ENCODE assay signal across 22 cellular contexts in genomic region chr18:74791501-74792188, GRCh38.
DNase-seq lines count a peak whose midpoint lies in the region; FAIRE-seq and TF ChIP-seq lines count a peak whose summit lies in the region.
"Had no signal": no experiment of that assay in that cellular context is flagged by ENCODE, and none has a peak within 500 bp of the region (broad histone marks: within the 10 kb centered on the region; RNA-seq: fewer than 3 reads in every experiment).

No MANE protein-coding gene starts in this region.

- no peaks in the 10 kb centered on the region for H3K23me2 ChIP-seq in H1 (ENCODE audit: low read depth, low read length)

- H3K4ac ChIP-seq in H1 (replicated peaks; ENCODE audit: insufficient read length, low read depth, low read length): no peak overlapping the region

- TF ChIP-seq CTCF in AG10803 (conservative IDR thresholded peaks at IDR 0.05; ENCODE audit: low read length) (no peak), H1 (IDR thresholded peaks at IDR 0.05; ENCODE audit: control extremely low read depth in 1 of 3, insufficient read depth in 1 of 3, low read depth in 1 of 3, low read length in 3 of 3) (no peak), GM10266 (IDR thresholded peaks at IDR 0.05; ENCODE audit: control insufficient read depth, insufficient read depth, low read depth, missing control alignments) (no peak)

- WGBS in H1 (ENCODE audit: extremely low coverage in 1 of 2, insufficient coverage in 1 of 2, insufficient read length in 1 of 2, insufficient replicate concordance in 2 of 2, low coverage in 1 of 2, low lambda C conversion rate in 2 of 2, missing lambda C conversion rate in 1 of 2), 2 experiments: 94% methylated on average over 8 of the region's 8 CpGs; no CpG with 5 or more reads in 1 of the 2 experiments
- 59 to 77% (median 75%) methylated on average over 8 of the region's 8 CpGs for WGBS in small intestine, 3 donors

- H2BK20ac ChIP-seq in H1 (ENCODE audit: low read length): peak overlapping the region; percentile 66; the same call in 1 of the 2 replicates

- CTCF ChIA-PET in H1 (lab: Charles Lee; ENCODE audit: partially characterized antibody) (interaction anchor here (1.1 to 1.5 kb wide), 2 partner anchors 28 to 108 kb away, joined by 3 to 5 read pairs; no protein-coding TSS in a partner anchor), HEK293T (lab: Yijun Ruan, JAX) (no interaction called here)

- H4K20me1 ChIP-seq in H1 (replicated peaks in 1 of 2; ENCODE audit: control insufficient read depth in 1 of 2, insufficient read depth in 2 of 2, low read length in 2 of 2): no peaks in the 10 kb centered on the region

- no peak overlapping the region for H2BK12ac ChIP-seq in H1 (ENCODE audit: low read depth, low read length)

- H3K4me1 ChIP-seq in H1 (replicated peaks in 1 of 4; ENCODE audit: control insufficient read depth in 3 of 4, insufficient read depth in 4 of 4, low read length in 3 of 4) (peaks cover 0 to 5% (median 0%) of the 10 kb centered on the region in 4 experiments; a peak in 2 of 7 replicates), small intestine (ENCODE audit: control insufficient read depth in 2 of 2, insufficient read depth in 1 of 2, low read depth in 1 of 2, low read length in 1 of 2) (no peaks in the 10 kb centered on the region)

- DNase-seq in AG10803 (ENCODE audit: low read depth): peak; percentile 4
- peak; percentile 12 for DNase-seq in M059J (ENCODE audit: low read depth)
- no peak for DNase-seq in H1 (ENCODE audit: low read depth in 1 of 2, low spot score in 2 of 2)
- DNase-seq in small intestine: peak; percentile 30
- no peak for DNase-seq in HEK293T (ENCODE audit: extremely low spot score)
- no peak for DNase-seq in GM10266 (ENCODE audit: extremely low spot score)
- no peak for DNase-seq in NOMO-1 treated with dmso at 0.1 percent for 144 hours (lab: John Stamatoyannopoulos, UW; ENCODE audit: unreplicated experiment)
- DNase-seq: BE2C, DMS53, H9, KG1, NCI-H1105 treated with DMSO at 0.1 percent for 48 hours, NCI-H2081 treated with DMSO at 0.1 percent for 48 hours, NCI-H2171 treated with DMSO at 0.1 percent for 48 hours, NCI-H526, PC-3, Right ventricle myocardium superior, SW 1271, T-helper 17 cell had no signal

- no peak overlapping the region for H4K8ac ChIP-seq in H1 (ENCODE audit: extremely low read depth, insufficient read depth, low read length)

- FAIRE-seq in H1 (lab: Jason Lieb, UNC): no peak
- FAIRE-seq in small intestine (lab: Jason Lieb, UNC): no peak
- FAIRE-seq: GM12892 had no signal

- H3K9me3 ChIP-seq in H1 (ENCODE audit: insufficient read depth in 2 of 2, low read depth in 1 of 2, low read length in 1 of 2) (no peaks in the 10 kb centered on the region), small intestine (ENCODE audit: control insufficient read depth, low read depth) (no peaks in the 10 kb centered on the region)
- H3K9me3 ChIP-seq: BE2C had no signal

- POLR2A ChIA-PET in H1 (lab: Charles Lee; ENCODE audit: partially characterized antibody): no interaction called here
- POLR2A ChIA-PET in HEK293T (lab: Yijun Ruan, JAX): no interaction called here

- no peak overlapping the region for H4K91ac ChIP-seq in H1 (replicated peaks; ENCODE audit: insufficient read length, low read length)

- H3K79me1 ChIP-seq in H1 (ENCODE audit: low read depth, low read length): no peaks in the 10 kb centered on the region

- H3K79me2 ChIP-seq in H1 (ENCODE audit: control insufficient read depth in 1 of 2, insufficient read depth in 2 of 2, low read length in 2 of 2): no peaks in the 10 kb centered on the region

- H3K23ac ChIP-seq in H1 (ENCODE audit: insufficient read length): no peak overlapping the region

- H3K36me3 ChIP-seq in H1 (ENCODE audit: control insufficient read depth in 2 of 4, insufficient read depth in 4 of 4, low read length in 3 of 4) (no peaks in the 10 kb centered on the region; a peak in 2 of 8 replicates), small intestine (ENCODE audit: control insufficient read depth in 2 of 2, insufficient read depth in 2 of 2, low read length in 2 of 2) (no peaks in the 10 kb centered on the region)
- H3K36me3 ChIP-seq: BE2C had no signal

- no peak overlapping the region for H3K14ac ChIP-seq in H1 (ENCODE audit: insufficient read length)

- no peak overlapping the region for H2BK120ac ChIP-seq in H1 (replicated peaks; ENCODE audit: low read depth, low read length)

- H4K5ac ChIP-seq in H1 (ENCODE audit: insufficient read length, low read depth, low read length): no peak overlapping the region

- no peak overlapping the region for H3K18ac ChIP-seq in H1 (ENCODE audit: extremely low read depth, low read length)

- no peak for TF ChIP-seq POLR2A in H1 (IDR thresholded peaks at IDR 0.05; ENCODE audit: control extremely low read depth in 1 of 2, low read depth in 2 of 2, low read length in 2 of 2)

- H3K27ac ChIP-seq in H1 (ENCODE audit: low read depth, low read length) (no peak overlapping the region), small intestine (ENCODE audit: low read depth in 1 of 2, low read length in 1 of 2) (no peak overlapping the region)
- H3K27ac ChIP-seq: HL-60, SK-N-MC had no signal

- H3K9ac ChIP-seq in H1 (replicated peaks in 1 of 4; ENCODE audit: extremely low read depth in 1 of 4, low read depth in 3 of 4, low read length in 3 of 4): no peak overlapping the region

- H2BK5ac ChIP-seq in H1 (ENCODE audit: low read depth, low read length): no peak overlapping the region

- H3K27me3 ChIP-seq in H1 (replicated peaks in 1 of 4; ENCODE audit: control insufficient read depth in 3 of 4, extremely low read depth in 1 of 4, insufficient read depth in 3 of 4, low read length in 3 of 4): no peaks in the 10 kb centered on the region
- H3K27me3 ChIP-seq in small intestine (ENCODE audit: control insufficient read depth in 2 of 2, insufficient read depth in 2 of 2, low read length in 2 of 2): no peaks in the 10 kb centered on the region
- H3K27me3 ChIP-seq: BE2C had no signal

- no peak overlapping the region for H2AK5ac ChIP-seq in H1 (ENCODE audit: low read depth, low read length)

- no peak for TF ChIP-seq RAD21 in H1 (IDR thresholded peaks at IDR 0.05 in 1 of 2, conservative IDR thresholded peaks at IDR 0.05 in 1 of 2; ENCODE audit: low read depth in 2 of 2, low read length in 2 of 2)

- no peak overlapping the region for H2BK15ac ChIP-seq in H1 (ENCODE audit: low read length)

- no peak overlapping the region for H3K4me2 ChIP-seq in H1 (ENCODE audit: insufficient read depth in 1 of 2, low read depth in 2 of 2, low read length in 2 of 2)

- H2AFZ ChIP-seq in H1 (ENCODE audit: low read length): no peak overlapping the region

- H3K56ac ChIP-seq in H1 (replicated peaks; ENCODE audit: insufficient read length, low read depth, low read length): no peak overlapping the region

- H3K4me3 ChIP-seq in AG10803 (ENCODE audit: low read length): no peak overlapping the region
- H3K4me3 ChIP-seq in H1 (ENCODE audit: extremely low read depth in 1 of 4, insufficient read depth in 2 of 4, low read depth in 3 of 4, low read length in 4 of 4): no peak overlapping the region
- no peak overlapping the region for H3K4me3 ChIP-seq in small intestine (ENCODE audit: low read depth in 1 of 2, low read length in 2 of 2)
- H3K4me3 ChIP-seq: SK-N-MC had no signal

- TF ChIP-seq EP300 in H1 (IDR thresholded peaks at IDR 0.05; ENCODE audit: borderline replicate concordance in 1 of 2, low read depth in 2 of 2, low read length in 2 of 2): no peak

TF ChIP-seq in H1, 55 proteins besides CTCF, POLR2A, EP300 and RAD21 (continues in another document):
- TF ChIP-seq SIRT6 (IDR thresholded peaks at IDR 0.05; ENCODE audit: low read length) (no peak), TEAD4 (IDR thresholded peaks at IDR 0.05; ENCODE audit: low read depth, low read length) (no peak), CBX5 (IDR thresholded peaks at IDR 0.05; ENCODE audit: low read depth, low read length) (no peak), ASH2L (IDR thresholded peaks at IDR 0.05; ENCODE audit: low read length) (no peak), TBP (IDR thresholded peaks at IDR 0.05; ENCODE audit: low read depth, low read length) (no peak)

TF ChIP-seq in HEK293T, 16 proteins besides CTCF, POLR2A, EP300 and RAD21:
- TF ChIP-seq ZNF384 (IDR thresholded peaks at IDR 0.05) (no peak), FOXA1 (IDR thresholded peaks at IDR 0.05) (no peak), FOXM1 (IDR thresholded peaks at IDR 0.05; ENCODE audit: borderline replicate concordance) (no peak), L3MBTL2 (conservative IDR thresholded peaks at IDR 0.05) (no peak), SP1 (IDR thresholded peaks at IDR 0.05) (no peak), HDGF (IDR thresholded peaks at IDR 0.05; ENCODE audit: borderline replicate concordance) (no peak)

Comparison
In these comparisons a context has a peak if more than half of its experiments do, and no peak if none do; other contexts are left out.
1. DNase-seq: peak in AG10803 (single experiment), M059J (single experiment) and small intestine (single experiment); none in H1 (0 of 2), HEK293T (single experiment), GM10266 (single experiment) and NOMO-1 treated with dmso at 0.1 percent for 144 hours (single experiment).